In the genomic region with DNA sequence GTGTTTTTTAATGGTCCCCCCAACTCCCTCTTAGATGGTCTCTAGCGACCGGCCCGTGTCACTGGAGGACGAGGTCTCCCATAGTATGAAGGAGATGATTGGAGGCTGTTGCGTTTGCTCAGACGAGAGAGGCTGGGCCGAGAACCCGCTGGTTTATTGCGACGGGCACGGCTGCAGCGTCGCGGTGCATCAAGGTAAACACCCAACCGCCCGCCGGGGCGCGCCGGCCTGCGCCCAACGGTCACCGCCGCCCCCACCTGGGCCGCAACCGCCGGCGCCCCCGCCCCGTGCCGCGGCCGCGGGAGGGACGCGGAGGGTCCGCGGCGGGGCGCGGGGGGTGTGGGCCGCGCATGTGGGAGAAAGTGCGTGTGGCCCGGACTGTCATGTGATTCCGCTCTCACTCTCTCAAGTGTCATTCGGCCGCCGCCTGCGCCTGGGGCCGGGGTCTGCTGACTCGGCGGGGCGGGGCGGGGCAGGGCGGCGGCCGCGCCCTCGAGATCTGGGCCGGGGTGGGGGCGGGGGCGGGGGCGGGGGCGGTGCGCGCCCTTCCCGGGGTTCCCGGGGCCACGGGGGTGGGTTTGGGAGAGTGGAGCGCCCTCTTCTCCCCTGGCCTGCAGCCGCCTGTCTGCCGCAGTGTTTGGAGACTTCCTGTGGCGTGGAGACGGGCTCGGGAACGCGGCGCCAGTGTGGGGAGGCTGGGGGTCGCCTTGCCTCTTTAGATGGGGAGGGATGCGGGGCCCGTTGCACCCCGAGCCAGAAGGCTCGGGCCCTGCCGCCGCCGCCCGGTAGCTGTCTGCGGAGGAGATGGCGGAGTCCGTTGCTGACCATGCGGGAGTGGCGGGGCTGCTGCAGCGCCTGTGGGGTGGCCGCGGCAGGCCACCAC, we compare ENCODE assay signal across 8 cellular contexts. TPM values are rescaled to one million over a fixed set of nuclear protein-coding genes. Genes with fewer than 3 reads are reported as not detected.
DNase-seq lines count a peak whose midpoint lies in the region; ATAC-seq and TF ChIP-seq lines count a peak whose summit lies in the region.

No MANE protein-coding gene starts in this region.

- H3K9me3 ChIP-seq in CD4-positive, alpha-beta memory T cell (ENCODE audit: control insufficient read depth in 1 of 2, low read length in 2 of 2) = no peaks in the 10 kb centered on the region
- H3K9me3 ChIP-seq in endodermal cell (ENCODE audit: control insufficient read depth, low read length) = no peaks in the 10 kb centered on the region
- no peaks in the 10 kb centered on the region for H3K9me3 ChIP-seq in mesodermal cell (ENCODE audit: control insufficient read depth, low read length)

- ATAC-seq in GM21619 (IDR thresholded peaks at IDR 0.05; ENCODE audit: unreplicated experiment) (peak; percentile 21), GM19397 (IDR thresholded peaks at IDR 0.05; ENCODE audit: unreplicated experiment) (no peak)
- ATAC-seq in stimulated activated naive CD8-positive, alpha-beta T cell treated with anti-CD3 and anti-CD28 coated beads, Interleukin-15, amount 100 ng/mL, for 72 hours = peak; percentile 47

- H3K27me3 Mint-ChIP-seq in CD4-positive, alpha-beta memory T cell = no peaks in the 10 kb centered on the region
- no peaks in the 10 kb centered on the region for H3K27me3 Mint-ChIP-seq in endodermal cell (ENCODE audit: insufficient read depth)
- H3K27me3 Mint-ChIP-seq in stimulated activated naive CD8-positive, alpha-beta T cell treated with anti-CD3 and anti-CD28 coated beads, Interleukin-15, amount 100 ng/mL, for 72 hours = no peaks in the 10 kb centered on the region

- intact Hi-C loops in CD4-positive, alpha-beta memory T cell (cut with micrococcal nuclease) = loop anchor here (1.0 to 5.0 kb wide), 6 partner anchors 9 to 1902 kb away; partner anchors contain the start of genes COMMD3 and OTUD1

- H3K9me3 Mint-ChIP-seq in CD4-positive, alpha-beta memory T cell = no peaks in the 10 kb centered on the region
- H3K9me3 Mint-ChIP-seq in endodermal cell = no peaks in the 10 kb centered on the region
- no peaks in the 10 kb centered on the region for H3K9me3 Mint-ChIP-seq in stimulated activated naive CD8-positive, alpha-beta T cell treated with anti-CD3 and anti-CD28 coated beads, Interleukin-15, amount 100 ng/mL, for 72 hours

- WGBS in endodermal cell (ENCODE audit: insufficient coverage in 1 of 2, insufficient read length in 1 of 2), 2 experiments = 0 to 1% methylated on average over 8 to 93 of the region's 96 CpGs
- WGBS in mesodermal cell (ENCODE audit: insufficient coverage in 2 of 2), 2 experiments = 1 to 2% methylated on average over 41 to 54 of the region's 96 CpGs

- DNase-seq in CD4-positive, alpha-beta memory T cell = peak; percentile 43 to 73 (median 56)
- DNase-seq in NB4 (ENCODE audit: low read depth) (peak; percentile 68), endodermal cell (peak; percentile 86)
- peak; percentile 76 for DNase-seq in activated CD8-positive, alpha-beta memory T cell treated with anti-CD3 and anti-CD28 coated beads for 24 hours
- peak; percentile 40 to 49 for DNase-seq in stimulated activated naive CD8-positive, alpha-beta T cell treated with anti-CD3 and anti-CD28 coated beads, Interleukin-15, amount 100 ng/mL, for 72 hours

- H3K4me3 ChIP-seq in CD4-positive, alpha-beta memory T cell (ENCODE audit: low read length in 2 of 2) = peak overlapping the region; percentile 23 to 69
- H3K4me3 ChIP-seq in NB4 (ENCODE audit: low read depth, low read length) (peak overlapping the region; percentile 72), endodermal cell (ENCODE audit: low read length) (peak overlapping the region; percentile 89), mesodermal cell (ENCODE audit: extremely low read depth, insufficient read depth, low read length, poor library complexity, severe bottlenecking) (peak overlapping the region; percentile 53)

- no peaks in the 10 kb centered on the region for H3K36me3 ChIP-seq in CD4-positive, alpha-beta memory T cell (ENCODE audit: insufficient read depth, low read length)
- H3K36me3 ChIP-seq in endodermal cell (ENCODE audit: control insufficient read depth, insufficient read depth, low read length) (peaks cover 34% of the 10 kb centered on the region), mesodermal cell (ENCODE audit: control insufficient read depth, insufficient read depth, low read length) (peaks cover 25% of the 10 kb centered on the region)

- CTCF ChIA-PET in CD4-positive, alpha-beta memory T cell (lab: Charles Lee; ENCODE audit: partially characterized antibody) = no interaction called here

- POLR2A ChIA-PET in CD4-positive, alpha-beta memory T cell (lab: Charles Lee; ENCODE audit: partially characterized antibody) = interaction anchor here (0.7 to 2.0 kb wide), 3 partner anchors 9 to 41 kb away, joined by 3 to 15 read pairs (median 5); partner anchors contain the start of gene SKIDA1

- H3K4me1 ChIP-seq in CD4-positive, alpha-beta memory T cell (ENCODE audit: insufficient read depth, low read length) = peaks cover 19% of the 10 kb centered on the region
- peaks cover 9% of the 10 kb centered on the region for H3K4me1 ChIP-seq in endodermal cell (ENCODE audit: control insufficient read depth, insufficient read depth, low read length)
- peaks cover 3% of the 10 kb centered on the region for H3K4me1 ChIP-seq in mesodermal cell (ENCODE audit: control insufficient read depth, insufficient read depth, low read length, poor library complexity, severe bottlenecking)

- H3K9ac ChIP-seq in endodermal cell (ENCODE audit: extremely low read depth, low read length, poor library complexity, severe bottlenecking) = peak overlapping the region; percentile 2

- H3K27ac Mint-ChIP-seq in CD4-positive, alpha-beta memory T cell = peak overlapping the region; percentile 84 to 95 (median 92)
- H3K27ac Mint-ChIP-seq in endodermal cell = peak overlapping the region; percentile 85
- H3K27ac Mint-ChIP-seq in stimulated activated naive CD8-positive, alpha-beta T cell treated with anti-CD3 and anti-CD28 coated beads, Interleukin-15, amount 100 ng/mL, for 72 hours = peak overlapping the region; percentile 86 to 92

- TF ChIP-seq POLR2A in NB4 (IDR thresholded peaks at IDR 0.05; ENCODE audit: extremely low read depth, insufficient read length) = no peak

- H3K4me1 Mint-ChIP-seq in CD4-positive, alpha-beta memory T cell = peaks cover 10 to 35% (median 21%) of the 10 kb centered on the region in 4 donors
- H3K4me1 Mint-ChIP-seq in endodermal cell = peaks cover 20% of the 10 kb centered on the region
- H3K4me1 Mint-ChIP-seq in stimulated activated naive CD8-positive, alpha-beta T cell treated with anti-CD3 and anti-CD28 coated beads, Interleukin-15, amount 100 ng/mL, for 72 hours = peaks cover 27% of the 10 kb centered on the region

- H3K27me3 ChIP-seq in CD4-positive, alpha-beta memory T cell (ENCODE audit: insufficient read depth, low read length) = no peaks in the 10 kb centered on the region
- H3K27me3 ChIP-seq in endodermal cell (ENCODE audit: control insufficient read depth, insufficient read depth, low read length, poor library complexity, severe bottlenecking) = no peaks in the 10 kb centered on the region

- H3K27ac ChIP-seq in CD4-positive, alpha-beta memory T cell (ENCODE audit: low read depth, low read length) = peak overlapping the region; percentile 63
- no peak overlapping the region for H3K27ac ChIP-seq in endodermal cell (ENCODE audit: low read depth, low read length)
- H3K27ac ChIP-seq in mesodermal cell (ENCODE audit: low read depth, low read length, severe bottlenecking) = peak overlapping the region; percentile 49

- H3K4me3 Mint-ChIP-seq in CD4-positive, alpha-beta memory T cell = peak overlapping the region; percentile 85 to 95 (median 90)
- H3K4me3 Mint-ChIP-seq in endodermal cell = peak overlapping the region; percentile 75
- peak overlapping the region; percentile 86 to 92 for H3K4me3 Mint-ChIP-seq in stimulated activated naive CD8-positive, alpha-beta T cell treated with anti-CD3 and anti-CD28 coated beads, Interleukin-15, amount 100 ng/mL, for 72 hours

- TF ChIP-seq CTCF in NB4 (IDR thresholded peaks at IDR 0.05; ENCODE audit: low read depth, low read length) = no peak
- no peak for TF ChIP-seq CTCF in endodermal cell (conservative IDR thresholded peaks at IDR 0.05)

- peaks cover 4 to 25% of the 10 kb centered on the region in 2 donors for H3K36me3 Mint-ChIP-seq in CD4-positive, alpha-beta memory T cell
- H3K36me3 Mint-ChIP-seq in endodermal cell (ENCODE audit: low read depth) = peaks cover 27% of the 10 kb centered on the region

RNA-seq across cellular contexts. Expression of gene MLLT10, which starts 0.8 kb away (rescaled TPM):
- total RNA-seq in CD4-positive, alpha-beta memory T cell = 10 to 100 TPM; 64.6 to 73.4 TPM
- polyA plus RNA-seq in CD4-positive, alpha-beta memory T cell = 1 to 10 TPM; 5.2 to 8.5 TPM
- 10 to 100 TPM; 55.8 to 62.9 TPM for total RNA-seq in endodermal cell
- 48.0 TPM for polyA plus RNA-seq in endodermal cell (2013, experiment 1 of 2)
- 47.7 TPM for polyA plus RNA-seq in endodermal cell (2013, experiment 2 of 2)
- 45.1 TPM for polyA plus RNA-seq in mesodermal cell (2013, experiment 1 of 2)
- polyA plus RNA-seq in mesodermal cell (2013, experiment 2 of 2) = 40.1 TPM

RNA-seq across cellular contexts. Expression of gene SKIDA1, which starts 9.4 kb away (rescaled TPM):
- total RNA-seq in CD4-positive, alpha-beta memory T cell = under 1 TPM; 0.39 to 0.73 TPM
- polyA plus RNA-seq in CD4-positive, alpha-beta memory T cell = under 1 TPM; 0.13 to 0.94 TPM
- 10 to 100 TPM in 1 of 2 donors, 1 to 10 TPM in 1; 6.4 to 12.0 TPM for total RNA-seq in endodermal cell
- polyA plus RNA-seq in endodermal cell (2013, experiment 1 of 2) = 33.0 TPM
- 33.2 TPM for polyA plus RNA-seq in endodermal cell (2013, experiment 2 of 2)
- polyA plus RNA-seq in mesodermal cell (2013, experiment 1 of 2) = 11.4 TPM
- polyA plus RNA-seq in mesodermal cell (2013, experiment 2 of 2) = 10.3 TPM

Comparison
In these comparisons a context has a peak if more than half of its experiments do, and no peak if none do; other contexts are left out.
1. RNA of gene SKIDA1, which starts 9.4 kb away (total RNA-seq): 6.4 to 12.0 TPM in endodermal cell; 0.39 to 0.73 TPM in CD4-positive, alpha-beta memory T cell; every median in the first group is over 4 times any median in the second.
2. Peak in every context shown above with its lines, with median percentiles within 50 percentile points of each other: DNase-seq, H3K4me3 ChIP-seq, H3K27ac Mint-ChIP-seq and H3K4me3 Mint-ChIP-seq.